Comparison of ENCODE assay signal across 11 cellular contexts in genomic region chr19:19447536-19448237, GRCh38. TPM values are rescaled to one million over a fixed set of nuclear protein-coding genes. Genes with fewer than 3 reads are reported as not detected.
DNase-seq lines count a peak whose midpoint lies in the region; ATAC-seq and TF ChIP-seq lines count a peak whose summit lies in the region.
"Had no signal": no experiment of that assay in that cellular context is flagged by ENCODE, and none has a peak within 500 bp of the region (broad histone marks: within the 10 kb centered on the region; RNA-seq: fewer than 3 reads in every experiment).

No MANE protein-coding gene starts in this region.

- H3K27ac ChIP-seq in fibroblast of lung (ENCODE audit: insufficient read depth, low read length) (peak overlapping the region; percentile 22), spleen (peak overlapping the region in 6 of 8 donors; percentile 26 to 86 (median 78)), MM.1S (ENCODE audit: low read length) (no peak overlapping the region)
- H3K27ac ChIP-seq: right lobe of liver, SJSA1 had no signal

- peak overlapping the region; percentile 0 for H3K4me2 ChIP-seq in fibroblast of lung (ENCODE audit: extremely low read depth, insufficient read depth, low read length)
- H3K4me2 ChIP-seq in MM.1S (ENCODE audit: low read depth, low read length): no peak overlapping the region

- H2AFZ ChIP-seq in fibroblast of lung (ENCODE audit: low read length) (no peak overlapping the region), MM.1S (ENCODE audit: low read length) (no peak overlapping the region)

- H3K27me3 ChIP-seq in fibroblast of lung (ENCODE audit: control insufficient read depth, insufficient read depth, low read length): no peaks in the 10 kb centered on the region
- H3K27me3 ChIP-seq in spleen (replicated peaks in 1 of 7): no peaks in the 10 kb centered on the region
- H3K27me3 ChIP-seq in MM.1S (replicated peaks; ENCODE audit: insufficient read depth, low read length): no peaks in the 10 kb centered on the region
- H3K27me3 ChIP-seq: right lobe of liver, SJSA1 had no signal

- no peaks in the 10 kb centered on the region for H3K9me2 ChIP-seq in MM.1S (replicated peaks; ENCODE audit: insufficient read depth, low read length)

- no peaks in the 10 kb centered on the region for H3K27me3 Mint-ChIP-seq in activated CD4-positive, alpha-beta T cell treated with anti-CD3 and anti-CD28 coated beads, Interleukin-2, amount 10 ng/mL, durations not matched to agents 24 days and 14 days
- no peaks in the 10 kb centered on the region for H3K27me3 Mint-ChIP-seq in activated CD8-positive, alpha-beta T cell treated with anti-CD3 and anti-CD28 coated beads, Interleukin-2, amount 10 ng/mL, durations not matched to agents 7 days and 5 days (ENCODE audit: low read depth)

- H3K9me3 ChIP-seq in fibroblast of lung (ENCODE audit: control insufficient read depth, insufficient read depth, low read depth, low read length) (no peaks in the 10 kb centered on the region), spleen (no peaks in the 10 kb centered on the region), MM.1S (replicated peaks; ENCODE audit: insufficient read depth, low read length) (no peaks in the 10 kb centered on the region)
- H3K9me3 ChIP-seq: right lobe of liver, SJSA1 had no signal

- TF ChIP-seq POLR2A in spleen (IDR thresholded peaks at IDR 0.05): no peak

- peak; percentile 69 for ATAC-seq in activated CD8-positive, alpha-beta T cell treated with anti-CD3 and anti-CD28 coated beads, Interleukin-2, amount 10 ng/mL, durations not matched to agents 7 days and 5 days
- ATAC-seq: left colon had no signal

- H3K4me3 Mint-ChIP-seq in activated CD4-positive, alpha-beta T cell treated with anti-CD3 and anti-CD28 coated beads, Interleukin-2, amount 10 ng/mL, durations not matched to agents 24 days and 14 days: peak overlapping the region; percentile 39
- no peak overlapping the region for H3K4me3 Mint-ChIP-seq in activated CD8-positive, alpha-beta T cell treated with anti-CD3 and anti-CD28 coated beads, Interleukin-2, amount 10 ng/mL, durations not matched to agents 7 days and 5 days

- H3K36me3 ChIP-seq in fibroblast of lung (ENCODE audit: control insufficient read depth, insufficient read depth, low read length) (no peaks in the 10 kb centered on the region), spleen (peaks cover 0 to 5% (median 0%) of the 10 kb centered on the region in 6 donors), MM.1S (replicated peaks; ENCODE audit: insufficient read depth, low read length) (no peaks in the 10 kb centered on the region)
- H3K36me3 ChIP-seq: right lobe of liver had no signal

- H3K4me1 Mint-ChIP-seq in activated CD4-positive, alpha-beta T cell treated with anti-CD3 and anti-CD28 coated beads, Interleukin-2, amount 10 ng/mL, durations not matched to agents 24 days and 14 days: peaks cover 73% of the 10 kb centered on the region
- peaks cover 93% of the 10 kb centered on the region for H3K4me1 Mint-ChIP-seq in activated CD8-positive, alpha-beta T cell treated with anti-CD3 and anti-CD28 coated beads, Interleukin-2, amount 10 ng/mL, durations not matched to agents 7 days and 5 days (ENCODE audit: low read depth)

- peaks cover 99% of the 10 kb centered on the region for H3K79me2 ChIP-seq in fibroblast of lung (ENCODE audit: control insufficient read depth, insufficient read depth, low read length)
- peaks cover 100% of the 10 kb centered on the region for H3K79me2 ChIP-seq in MM.1S (ENCODE audit: low read length)

- POLR2A ChIA-PET in activated CD8-positive, alpha-beta T cell treated with anti-CD3 and anti-CD28 coated beads, Interleukin-2, amount 10 ng/mL, durations not matched to agents 7 days and 5 days (lab: Charles Lee): no interaction called here

- intact Hi-C loops in activated CD4-positive, alpha-beta T cell treated with anti-CD3 and anti-CD28 coated beads, Interleukin-2, amount 10 ng/mL, durations not matched to agents 24 days and 14 days (cut with micrococcal nuclease): loop anchor here (2.0 kb wide), 1 partner anchor 37 kb away; no protein-coding TSS in a partner anchor
- intact Hi-C loops in spleen (cut with DNase I; ENCODE audit: low total_unique reads): no loop called here

- DNase-seq in activated CD4-positive, alpha-beta T cell treated with anti-CD3 and anti-CD28 coated beads, Interleukin-2, amount 10 ng/mL, durations not matched to agents 24 days and 14 days: peak; percentile 86
- DNase-seq in activated CD4-positive, alpha-beta T cell treated with anti-CD3 and anti-CD28 coated beads, Interleukin-2, amount 50 U/mL, for 4 hours: no peak
- DNase-seq in activated CD8-positive, alpha-beta T cell treated with anti-CD3 and anti-CD28 coated beads, Interleukin-2, amount 10 ng/mL, durations not matched to agents 7 days and 5 days: peak; percentile 78
- DNase-seq in fibroblast of lung (ENCODE audit: low read depth in 2 of 2) (no peak), spleen (no peak), COR-L47 (lab: John Stamatoyannopoulos, UW) (no peak), MM.1S (no peak), RKO (ENCODE audit: low spot score) (no peak)
- DNase-seq: left colon, right lobe of liver had no signal

- no peaks in the 10 kb centered on the region for H3F3A ChIP-seq in MM.1S (ENCODE audit: insufficient read depth, low read length)

- H3K4me1 ChIP-seq in fibroblast of lung (ENCODE audit: control insufficient read depth, extremely low read depth, insufficient read depth, low read length) (peaks cover 6% of the 10 kb centered on the region), spleen (peaks cover 55 to 100% (median 91%) of the 10 kb centered on the region in 6 donors), MM.1S (ENCODE audit: low read length) (no peaks in the 10 kb centered on the region)

- no peaks in the 10 kb centered on the region for H3K9me3 Mint-ChIP-seq in activated CD4-positive, alpha-beta T cell treated with anti-CD3 and anti-CD28 coated beads, Interleukin-2, amount 10 ng/mL, durations not matched to agents 24 days and 14 days
- no peaks in the 10 kb centered on the region for H3K9me3 Mint-ChIP-seq in activated CD8-positive, alpha-beta T cell treated with anti-CD3 and anti-CD28 coated beads, Interleukin-2, amount 10 ng/mL, durations not matched to agents 7 days and 5 days (ENCODE audit: insufficient read depth)

- TF ChIP-seq CTCF in fibroblast of lung (conservative IDR thresholded peaks at IDR 0.05 in 1 of 2, IDR thresholded peaks at IDR 0.05 in 1 of 2; ENCODE audit: low read depth in 1 of 2, low read length in 2 of 2) (no peak), spleen (IDR thresholded peaks at IDR 0.05 in 8 of 11, conservative IDR thresholded peaks at IDR 0.05 in 3 of 11) (no peak), MM.1S (IDR thresholded peaks at IDR 0.05; ENCODE audit: low read length) (no peak)

- peak overlapping the region; percentile 61 for H3K27ac Mint-ChIP-seq in activated CD4-positive, alpha-beta T cell treated with anti-CD3 and anti-CD28 coated beads, Interleukin-2, amount 10 ng/mL, durations not matched to agents 24 days and 14 days
- peak overlapping the region; percentile 88 for H3K27ac Mint-ChIP-seq in activated CD8-positive, alpha-beta T cell treated with anti-CD3 and anti-CD28 coated beads, Interleukin-2, amount 10 ng/mL, durations not matched to agents 7 days and 5 days

- H4K20me1 ChIP-seq in fibroblast of lung (ENCODE audit: control insufficient read depth, extremely low read depth, insufficient read depth, low read length) (no peaks in the 10 kb centered on the region), MM.1S (ENCODE audit: insufficient read depth, low read length) (peaks cover 47% of the 10 kb centered on the region)

- CTCF ChIA-PET in activated CD8-positive, alpha-beta T cell treated with anti-CD3 and anti-CD28 coated beads, Interleukin-2, amount 10 ng/mL, durations not matched to agents 7 days and 5 days (lab: Charles Lee): interaction anchor here (1.3 to 2.5 kb wide), 3 partner anchors 12 to 42 kb away, joined by 3 to 6 read pairs (median 4); partner anchors contain the start of gene GATAD2A

- peaks cover 19% of the 10 kb centered on the region for H3K36me3 Mint-ChIP-seq in activated CD4-positive, alpha-beta T cell treated with anti-CD3 and anti-CD28 coated beads, Interleukin-2, amount 10 ng/mL, durations not matched to agents 24 days and 14 days (ENCODE audit: low read depth)
- peaks cover 56% of the 10 kb centered on the region for H3K36me3 Mint-ChIP-seq in activated CD8-positive, alpha-beta T cell treated with anti-CD3 and anti-CD28 coated beads, Interleukin-2, amount 10 ng/mL, durations not matched to agents 7 days and 5 days (ENCODE audit: low read depth)

- H3K4me3 ChIP-seq in fibroblast of lung (replicated peaks in 1 of 4; ENCODE audit: control extremely low read depth in 1 of 4, insufficient read depth in 1 of 4, low read depth in 3 of 4, low read length in 4 of 4): no peak overlapping the region
- H3K4me3 ChIP-seq in spleen: no peak overlapping the region
- H3K4me3 ChIP-seq in MM.1S (ENCODE audit: low read length): no peak overlapping the region
- H3K4me3 ChIP-seq: right lobe of liver, SJSA1 had no signal

- H3K9ac ChIP-seq in fibroblast of lung (ENCODE audit: insufficient read depth, low read length): no peak overlapping the region
- no peak overlapping the region for H3K9ac ChIP-seq in MM.1S (ENCODE audit: low read length)

- 56 to 65% (median 64%) methylated on average over 15 of the region's 15 CpGs for WGBS in spleen, 5 donors

RNA-seq across cellular contexts. Expression of gene GATAD2A, which starts 42.2 kb away (rescaled TPM):
- 134 and 135 TPM in 2 replicates for total RNA-seq in activated CD4-positive, alpha-beta T cell treated with anti-CD3 and anti-CD28 coated beads, Interleukin-2, amount 10 ng/mL, durations not matched to agents 24 days and 14 days
- total RNA-seq in activated CD8-positive, alpha-beta T cell treated with anti-CD3 and anti-CD28 coated beads, Interleukin-2, amount 10 ng/mL, durations not matched to agents 7 days and 5 days: 100 to 1,000 TPM; 180 TPM
- total RNA-seq in fibroblast of lung (28.8 and 31.7 TPM in 2 replicates), spleen (100 to 1,000 TPM in 3 of 7 donors, 10 to 100 TPM in 4; 54.0 to 122 (median 94.2) TPM)
- polyA plus RNA-seq in fibroblast of lung (63.5 and 77.2 TPM in 2 replicates), spleen (10 to 100 TPM; 11.6 to 25.5 (median 12.6) TPM)
- 53.2 and 57.9 TPM in 2 replicates for polyA plus RNA-seq in fibroblast of lung (2012)
- 21.8 and 31.1 TPM in 2 replicates for polyA minus RNA-seq in fibroblast of lung (ENCODE audit: low replicate concordance)

Comparison
In these comparisons a context has a peak if more than half of its experiments do, and no peak if none do; other contexts are left out.
1. DNase-seq: peak in activated CD4-positive, alpha-beta T cell treated with anti-CD3 and anti-CD28 coated beads, Interleukin-2, amount 10 ng/mL, durations not matched to agents 24 days and 14 days (single experiment) and activated CD8-positive, alpha-beta T cell treated with anti-CD3 and anti-CD28 coated beads, Interleukin-2, amount 10 ng/mL, durations not matched to agents 7 days and 5 days (single experiment); none in activated CD4-positive, alpha-beta T cell treated with anti-CD3 and anti-CD28 coated beads, Interleukin-2, amount 50 U/mL, for 4 hours (0 of 2), fibroblast of lung (0 of 2), spleen (single experiment), COR-L47 (single experiment), MM.1S (single experiment) and RKO (single experiment).